In the genomic region with DNA sequence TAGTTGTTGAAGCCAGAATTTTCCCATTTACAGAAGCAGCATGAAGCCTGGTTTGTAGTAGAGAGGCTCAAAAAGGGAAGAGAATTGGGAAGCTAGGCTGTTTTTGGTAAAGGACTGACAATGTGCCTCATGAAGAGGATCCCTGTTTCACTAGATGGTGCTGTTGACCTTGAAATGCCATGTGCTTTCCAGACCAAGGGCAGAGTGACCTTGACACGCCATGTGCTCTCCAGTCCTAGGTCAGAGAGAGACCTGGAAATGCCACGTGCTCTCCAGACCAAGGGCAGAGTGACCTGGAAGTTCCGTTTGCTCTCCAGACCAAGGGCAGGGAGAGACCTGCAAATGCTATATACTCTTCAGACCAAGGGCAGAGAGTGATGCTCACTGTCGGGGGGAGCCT, we compare ENCODE assay signal across 20 cellular contexts. TPM values are rescaled to one million over a fixed set of nuclear protein-coding genes. Genes with fewer than 3 reads are reported as not detected.
DNase-seq lines count a peak whose midpoint lies in the region; ATAC-seq and TF ChIP-seq lines count a peak whose summit lies in the region.
"Had no signal": no experiment of that assay in that cellular context is flagged by ENCODE, and none has a peak within 500 bp of the region (broad histone marks: within the 10 kb centered on the region; RNA-seq: fewer than 3 reads in every experiment).

No MANE protein-coding gene starts in this region.

- H3K27me3 ChIP-seq in IMR-90 (ENCODE audit: control insufficient read depth, insufficient read depth, low read length), result no peaks in the 10 kb centered on the region

- no peak overlapping the region for H3K18ac ChIP-seq in IMR-90 (ENCODE audit: low read depth, low read length)

- WGBS in IMR-90 (ENCODE audit: extremely low coverage in 2 of 2, insufficient read length in 1 of 2), 2 experiments, result 71% methylated on average over 2 of the region's 4 CpGs; no CpG with 5 or more reads in 1 of the 2 experiments

- no peak overlapping the region for H3K4me2 ChIP-seq in IMR-90 (ENCODE audit: low read depth, low read length)

- intact Hi-C loops in IMR-90 (cut with micrococcal nuclease), result no loop called here

- H3K9me3 Mint-ChIP-seq in progenitor cell of endocrine pancreas (ENCODE audit: low read depth), result peaks cover 49% of the 10 kb centered on the region

- no peak overlapping the region for H3K27ac Mint-ChIP-seq in progenitor cell of endocrine pancreas
- H3K27ac Mint-ChIP-seq: CD8-positive, alpha-beta T cell; T-helper 17 cell had no signal

- no peak overlapping the region for H4K5ac ChIP-seq in IMR-90 (ENCODE audit: low read depth, low read length)

- H3K36me3 ChIP-seq in IMR-90 (ENCODE audit: control insufficient read depth, insufficient read depth, low read length), result no peaks in the 10 kb centered on the region

- H3K4ac ChIP-seq in IMR-90 (ENCODE audit: low read depth, low read length), result no peak overlapping the region

- H3K23ac ChIP-seq in IMR-90 (ENCODE audit: low read depth, low read length), result no peak overlapping the region

- H3K4me3 Mint-ChIP-seq in progenitor cell of endocrine pancreas (ENCODE audit: low read depth), result no peak overlapping the region
- H3K4me3 Mint-ChIP-seq: CD8-positive, alpha-beta T cell; T-helper 17 cell had no signal

- no peaks in the 10 kb centered on the region for H3K9me1 ChIP-seq in IMR-90 (ENCODE audit: insufficient read depth, low read length)

- TF ChIP-seq RAD21 in IMR-90 (IDR thresholded peaks at IDR 0.05; ENCODE audit: low read length), result peak; percentile 50

- DNase-seq in Daoy (ENCODE audit: low read depth) (peak; percentile 11), IMR-90 (peak; percentile 2), RPMI7951 (ENCODE audit: low read depth) (peak; percentile 2), epithelial cell of proximal tubule (ENCODE audit: low read depth) (no peak), DMS 273 treated with DMSO at 0.1 percent for 48 hours (lab: John Stamatoyannopoulos, UW) (no peak), progenitor cell of endocrine pancreas (ENCODE audit: low spot score, unreplicated experiment) (no peak), NCI-H226 (no peak), DMS153 treated with DMSO at 0.1 percent for 48 hours (lab: John Stamatoyannopoulos, UW; ENCODE audit: unreplicated experiment) (no peak)
- DNase-seq: activated CD4-positive, CD25-positive, alpha-beta regulatory T cell treated with anti-CD3 and anti-CD28 coated beads, Interleukin-2, amount 50 U/mL, for 72 hours; activated effector memory CD4-positive, alpha-beta T cell treated with Interleukin-2 at 50 U/mL for 16 hours; amygdala; CD8-positive, alpha-beta T cell; cerebellar nuclear complex; KG1; left ventricle myocardium superior; NCI-H1436 treated with DMSO at 0.1 percent for 48 hours; stimulated activated CD4-positive, alpha-beta T cell treated with anti-CD3 and anti-CD28 coated beads, Interleukin-4, amount 100 ng/mL, for 4 hours; stimulated activated CD8-positive, alpha-beta memory T cell treated with anti-CD3 and anti-CD28 coated beads, Interleukin-4, amount 100 ng/mL, for 48 hours; T-helper 17 cell had no signal

- peaks cover 70% of the 10 kb centered on the region for H3K36me3 Mint-ChIP-seq in progenitor cell of endocrine pancreas (ENCODE audit: insufficient read depth)
- H3K36me3 Mint-ChIP-seq: CD8-positive, alpha-beta T cell had no signal

- ATAC-seq in IMR-90 (ENCODE audit: low read depth), result no peak
- ATAC-seq: CD8-positive, alpha-beta T cell; left ventricle myocardium superior; Right ventricle myocardium inferior; T-helper 17 cell had no signal

- H2AFZ ChIP-seq in IMR-90 (replicated peaks; ENCODE audit: low read length, poor library complexity), result no peak overlapping the region

- H3K4me3 ChIP-seq in IMR-90 (ENCODE audit: insufficient read depth, low read depth, low read length) (no peak overlapping the region), epithelial cell of proximal tubule (ENCODE audit: low read depth, low read length) (no peak overlapping the region)

- H3K27ac ChIP-seq in IMR-90 (ENCODE audit: insufficient read depth, low read length), result no peak overlapping the region

- H3K27me3 Mint-ChIP-seq in progenitor cell of endocrine pancreas, result no peaks in the 10 kb centered on the region
- H3K27me3 Mint-ChIP-seq: T-helper 17 cell had no signal

- no peak overlapping the region for H2AK5ac ChIP-seq in IMR-90 (ENCODE audit: low read depth, low read length)

- no peaks in the 10 kb centered on the region for H4K20me1 ChIP-seq in IMR-90 (ENCODE audit: insufficient read depth, low read length)

- in situ Hi-C loops in IMR-90 (cut with MboI; ENCODE audit: low sequenced_read_pairs), result no loop called here

- dilution Hi-C loops in IMR-90 (cut with HindIII; ENCODE audit: low sequenced_read_pairs, unreplicated experiment), result no loop called here

- no peaks in the 10 kb centered on the region for H3K4me1 Mint-ChIP-seq in progenitor cell of endocrine pancreas (ENCODE audit: low read depth)
- H3K4me1 Mint-ChIP-seq: T-helper 17 cell had no signal

- no peak overlapping the region for H2BK120ac ChIP-seq in IMR-90 (ENCODE audit: low read depth, low read length)

- TF ChIP-seq CTCF in IMR-90 (conservative IDR thresholded peaks at IDR 0.05; ENCODE audit: low read depth, low read length) (0 out of 2 replicates have a peak, but pooled peaks have one; percentile 26), epithelial cell of proximal tubule (conservative IDR thresholded peaks at IDR 0.05; ENCODE audit: low read depth, low read length) (peak; percentile 27), progenitor cell of endocrine pancreas (IDR thresholded peaks at IDR 0.05; ENCODE audit: unreplicated experiment) (no peak)

- H2BK15ac ChIP-seq in IMR-90 (ENCODE audit: low read depth, low read length), result no peak overlapping the region

- H3K79me1 ChIP-seq in IMR-90 (ENCODE audit: low read depth in 1 of 2, low read length in 2 of 2), result no peaks in the 10 kb centered on the region

- no peak overlapping the region for H2AK9ac ChIP-seq in IMR-90 (replicated peaks; ENCODE audit: low read depth, low read length, poor library complexity)

- H4K8ac ChIP-seq in IMR-90 (ENCODE audit: low read depth in 2 of 2, low read length in 2 of 2), result no peak overlapping the region

- H4K91ac ChIP-seq in IMR-90 (ENCODE audit: insufficient read depth, low read depth, low read length), result no peak overlapping the region

- H2BK5ac ChIP-seq in IMR-90 (ENCODE audit: low read depth, low read length, poor library complexity, severe bottlenecking), result no peak overlapping the region

- no TSS peak for BruUV-seq in IMR-90 (replicated peaks; lab: Mats Ljungman, UMichigan)

- no peaks in the 10 kb centered on the region for H3K4me1 ChIP-seq in IMR-90 (ENCODE audit: control insufficient read depth, insufficient read depth, low read length)

- H3K9ac ChIP-seq in IMR-90 (ENCODE audit: low read depth, low read length), result no peak overlapping the region

- H2BK20ac ChIP-seq in IMR-90 (ENCODE audit: low read depth, low read length), result no peak overlapping the region

- POLR2A ChIA-PET in IMR-90 (lab: Charles Lee; ENCODE audit: unreplicated experiment), result no interaction called here

- CTCF ChIA-PET in IMR-90 (lab: Yijun Ruan, JAX), result interaction anchor here (0.6 kb wide), 1 partner anchor 78 kb away, joined by 3 read pairs; no protein-coding TSS in a partner anchor

- peaks cover 6% of the 10 kb centered on the region; the same call in 1 of the 2 replicates for H3K9me3 ChIP-seq in IMR-90 (ENCODE audit: control insufficient read depth, insufficient read depth, low read length)

- no peak overlapping the region for H3K56ac ChIP-seq in IMR-90 (ENCODE audit: extremely low read depth, insufficient read depth, low read length)

- no peak overlapping the region for H3K14ac ChIP-seq in IMR-90 (replicated peaks; ENCODE audit: low read depth, low read length)

- no peak for TF ChIP-seq POLR2A in IMR-90 (IDR thresholded peaks at IDR 0.05; ENCODE audit: low read depth, low read length)

TF ChIP-seq in IMR-90, 13 proteins besides CTCF, POLR2A, EP300 and RAD21:
- no peak for TF ChIP-seq CEBPB (IDR thresholded peaks at IDR 0.05; ENCODE audit: low read depth, low read length)
- peak; percentile 15; the same call in 1 of the 2 replicates for TF ChIP-seq SMC3 (IDR thresholded peaks at IDR 0.05; ENCODE audit: low read depth, low read length)
TF ChIP-seq in IMR-90: peak in this region for 1.

RNA-seq across cellular contexts. Expression of gene UNC13B, which starts 32.0 kb away (rescaled TPM):
- 13.2 and 17.2 TPM in 2 replicates for total RNA-seq in Daoy (2014; rRNA removed; shearing (Covaris generic))
- total RNA-seq in IMR-90 (2012; rRNA removed), result 12.2 and 14.3 TPM in 2 replicates
- polyA plus RNA-seq in IMR-90 (2012; rRNA removed), result 6.5 and 7.5 TPM in 2 replicates
- polyA plus RNA-seq in IMR-90 (2012; cell fraction: cytosol; rRNA removed), result 3.4 and 4.6 TPM in 2 replicates
- 9.3 and 18.2 TPM in 2 replicates for polyA plus RNA-seq in IMR-90 (2012; cell fraction: nucleus; rRNA removed; ENCODE audit: low replicate concordance)
- total RNA-seq in RPMI7951 (2014; rRNA removed; shearing (Covaris generic)), result 9.6 and 12.8 TPM in 2 replicates
- total RNA-seq in epithelial cell of proximal tubule, result 19.1 and 19.6 TPM in 2 replicates
- total RNA-seq in progenitor cell of endocrine pancreas, result 111 and 114 TPM in 2 replicates

Comparison
In these comparisons a context has a peak if more than half of its experiments do, and no peak if none do; other contexts are left out.
1. DNase-seq: peak in Daoy (single experiment), IMR-90 (single experiment) and RPMI7951 (single experiment); none in epithelial cell of proximal tubule (single experiment), DMS 273 treated with DMSO at 0.1 percent for 48 hours (single experiment), progenitor cell of endocrine pancreas (single experiment), NCI-H226 (single experiment) and DMS153 treated with DMSO at 0.1 percent for 48 hours (single experiment).